Comparison of ENCODE assay signal across 9 cellular contexts in the genomic region with DNA sequence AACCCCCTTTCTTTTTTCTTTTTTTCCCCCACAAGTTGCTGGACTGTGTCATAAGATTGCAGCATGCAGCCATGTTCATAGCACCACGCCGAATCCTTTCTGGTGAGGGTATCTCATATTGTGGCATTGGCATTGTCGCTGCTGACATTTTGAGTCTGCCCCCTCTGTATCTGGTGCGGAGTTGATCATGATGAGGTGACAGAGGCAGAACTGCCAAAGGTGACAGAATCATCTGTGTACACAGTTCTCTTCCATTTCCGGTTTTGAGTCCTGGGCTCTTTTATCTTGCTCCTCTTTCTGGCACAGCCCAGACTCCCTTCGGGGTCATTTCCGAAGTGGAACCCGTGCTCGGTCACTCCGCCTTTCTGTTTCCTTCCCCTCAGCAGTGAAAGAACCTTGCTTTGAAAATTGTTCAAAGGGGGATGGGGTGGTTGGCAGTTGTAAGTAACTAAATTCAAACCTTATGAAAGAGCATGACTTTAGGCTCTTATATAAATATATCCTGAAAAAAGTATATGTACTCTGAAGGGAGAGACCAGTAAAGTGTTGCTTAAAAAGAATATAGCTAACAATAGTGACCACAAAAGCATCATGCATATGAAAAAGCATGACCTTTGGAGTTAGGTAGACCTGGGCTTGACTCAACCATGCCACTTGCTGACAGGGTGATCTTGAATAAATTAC. TPM values are rescaled to one million over a fixed set of nuclear protein-coding genes. Genes with fewer than 3 reads are reported as not detected.
DNase-seq lines count a peak whose midpoint lies in the region; ATAC-seq, FAIRE-seq and TF ChIP-seq lines count a peak whose summit lies in the region.
"Had no signal": no experiment of that assay in that cellular context is flagged by ENCODE, and none has a peak within 500 bp of the region (broad histone marks: within the 10 kb centered on the region; RNA-seq: fewer than 3 reads in every experiment).

No MANE protein-coding gene starts in this region.

- no peaks in the 10 kb centered on the region for H3K36me3 ChIP-seq in kidney (ENCODE audit: control insufficient read depth in 1 of 2, insufficient read depth in 2 of 2, low read length in 2 of 2)

- FAIRE-seq in kidney (lab: Jason Lieb, UNC): no peak

- no peak overlapping the region for H3K9ac ChIP-seq in kidney (ENCODE audit: low read length in 2 of 2)
- H3K9ac ChIP-seq: KMS-11 had no signal

- DNase-seq in activated CD8-positive, alpha-beta memory T cell treated with anti-CD3 and anti-CD28 coated beads, Interleukin-2, amount 50 U/mL, for 48 hours: peak; percentile 53
- DNase-seq in memory B cell (ENCODE audit: low spot score in 2 of 2): no peak
- no peak for DNase-seq in NK-92 treated with Interleukin-12 subunit alpha and Interleukin-12 subunit beta, amount 100 ng/mL, for 24 hours (lab: John Stamatoyannopoulos, UW)
- no peak for DNase-seq in posterior vena cava (ENCODE audit: low spot score)
- DNase-seq in SKM-1 treated with dmso at 0.1 percent for 144 hours (lab: John Stamatoyannopoulos, UW; ENCODE audit: unreplicated experiment): no peak
- no peak for DNase-seq in kidney

- TF ChIP-seq CTCF in kidney (IDR thresholded peaks at IDR 0.05; ENCODE audit: borderline replicate concordance, extremely low read depth, insufficient read depth): no peak

- H3K4me3 Mint-ChIP-seq in memory B cell: peak overlapping the region; percentile 81

- H3K9me3 Mint-ChIP-seq in memory B cell: no peaks in the 10 kb centered on the region

- intact Hi-C loops in posterior vena cava (cut with DNase I) (no loop called here), kidney (cut with DNase I) (no loop called here)

- ATAC-seq in GM19035 (IDR thresholded peaks at IDR 0.05; ENCODE audit: unreplicated experiment) (peak; percentile 77), HG03064 (IDR thresholded peaks at IDR 0.05; ENCODE audit: low read depth, unreplicated experiment) (peak; percentile 72), memory B cell (ENCODE audit: low read depth) (peak; percentile 53)

- peak overlapping the region; percentile 62 for H3K27ac Mint-ChIP-seq in memory B cell

- H3K4me3 ChIP-seq in kidney (ENCODE audit: low read length in 2 of 2): no peak overlapping the region

- H3K36me3 Mint-ChIP-seq in memory B cell: no peaks in the 10 kb centered on the region

- H3K9me3 ChIP-seq in kidney (ENCODE audit: control insufficient read depth in 1 of 2, low read length in 2 of 2): no peaks in the 10 kb centered on the region

- no peaks in the 10 kb centered on the region for H3K27me3 Mint-ChIP-seq in memory B cell

- no peak overlapping the region for H3K27ac ChIP-seq in kidney (ENCODE audit: low read depth in 2 of 2, low read length in 2 of 2)
- H3K27ac ChIP-seq: KMS-11 had no signal

- peaks cover 16% of the 10 kb centered on the region for H3K4me1 Mint-ChIP-seq in memory B cell

- H3K4me1 ChIP-seq in kidney (ENCODE audit: control insufficient read depth in 1 of 2, insufficient read depth in 1 of 2, low read depth in 1 of 2, low read length in 2 of 2): no peaks in the 10 kb centered on the region

RNA-seq across cellular contexts. Expression of gene BMP2K, which starts 55.0 kb away (rescaled TPM):
- total RNA-seq in posterior vena cava (10 to 100 TPM; 43.7 to 46.2 TPM), kidney (43.1 TPM)
- 6.0 TPM for polyA plus RNA-seq in kidney (ENCODE audit: insufficient read depth, low read depth, low replicate concordance)
